In the genomic region with DNA sequence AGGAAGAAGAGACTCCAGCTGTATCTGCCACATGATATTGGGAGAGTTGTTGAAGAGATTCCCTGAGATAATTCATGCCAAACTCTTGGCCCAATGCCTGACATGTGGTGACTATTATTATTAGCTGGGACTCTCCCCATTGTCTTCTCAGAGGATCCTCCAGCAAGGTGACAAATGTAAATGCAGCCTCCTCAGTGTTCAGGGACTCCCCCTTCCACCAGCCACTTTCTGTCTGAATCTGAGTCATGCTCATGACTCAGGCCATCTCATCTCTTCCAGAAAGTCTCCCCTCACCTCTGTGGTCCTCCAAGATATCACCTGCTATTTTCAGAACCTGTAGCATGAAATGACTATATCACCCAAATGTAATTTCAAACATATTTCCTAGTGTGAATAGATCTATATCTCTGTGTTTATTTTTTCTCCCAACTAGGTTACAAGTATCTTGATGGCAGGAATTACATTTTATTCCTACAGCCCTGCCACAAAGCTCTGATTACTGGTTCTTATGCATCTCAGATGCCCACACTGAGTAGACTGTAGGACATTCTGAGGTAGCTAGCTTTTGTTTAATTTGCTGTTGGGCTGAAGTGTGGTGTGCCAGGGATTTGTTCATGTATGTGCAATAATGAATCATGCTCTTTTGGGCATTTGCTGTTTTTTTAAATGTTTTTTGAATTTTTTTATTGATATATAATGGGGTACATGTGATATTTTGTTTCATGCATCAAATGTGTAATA, we compare ENCODE assay signal across 1 cellular context.
TF ChIP-seq lines count a peak whose summit lies in the region.

No MANE protein-coding gene starts in this region.

TF ChIP-seq in WTC11, 78 proteins besides CTCF, POLR2A, EP300 and RAD21 (continued from another document):
- TF ChIP-seq, protein P1, sequence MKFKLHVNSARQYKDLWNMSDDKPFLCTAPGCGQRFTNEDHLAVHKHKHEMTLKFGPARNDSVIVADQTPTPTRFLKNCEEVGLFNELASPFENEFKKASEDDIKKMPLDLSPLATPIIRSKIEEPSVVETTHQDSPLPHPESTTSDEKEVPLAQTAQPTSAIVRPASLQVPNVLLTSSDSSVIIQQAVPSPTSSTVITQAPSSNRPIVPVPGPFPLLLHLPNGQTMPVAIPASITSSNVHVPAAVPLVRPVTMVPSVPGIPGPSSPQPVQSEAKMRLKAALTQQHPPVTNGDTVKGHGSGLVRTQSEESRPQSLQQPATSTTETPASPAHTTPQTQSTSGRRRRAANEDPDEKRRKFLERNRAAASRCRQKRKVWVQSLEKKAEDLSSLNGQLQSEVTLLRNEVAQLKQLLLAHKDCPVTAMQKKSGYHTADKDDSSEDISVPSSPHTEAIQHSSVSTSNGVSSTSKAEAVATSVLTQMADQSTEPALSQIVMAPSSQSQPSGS (CRISPR knock-in tag; IDR thresholded peaks at IDR 0.05; ENCODE audit: borderline replicate concordance, low read depth), result no peak
- TF ChIP-seq, protein P2, sequence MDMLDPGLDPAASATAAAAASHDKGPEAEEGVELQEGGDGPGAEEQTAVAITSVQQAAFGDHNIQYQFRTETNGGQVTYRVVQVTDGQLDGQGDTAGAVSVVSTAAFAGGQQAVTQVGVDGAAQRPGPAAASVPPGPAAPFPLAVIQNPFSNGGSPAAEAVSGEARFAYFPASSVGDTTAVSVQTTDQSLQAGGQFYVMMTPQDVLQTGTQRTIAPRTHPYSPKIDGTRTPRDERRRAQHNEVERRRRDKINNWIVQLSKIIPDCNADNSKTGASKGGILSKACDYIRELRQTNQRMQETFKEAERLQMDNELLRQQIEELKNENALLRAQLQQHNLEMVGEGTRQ (CRISPR knock-in tag; IDR thresholded peaks at IDR 0.05), result no peak
- TF ChIP-seq ZNF671 (CRISPR knock-in tag; IDR thresholded peaks at IDR 0.05), result no peak
